18 cellular contexts compared by ENCODE assay signal in the genomic region with DNA sequence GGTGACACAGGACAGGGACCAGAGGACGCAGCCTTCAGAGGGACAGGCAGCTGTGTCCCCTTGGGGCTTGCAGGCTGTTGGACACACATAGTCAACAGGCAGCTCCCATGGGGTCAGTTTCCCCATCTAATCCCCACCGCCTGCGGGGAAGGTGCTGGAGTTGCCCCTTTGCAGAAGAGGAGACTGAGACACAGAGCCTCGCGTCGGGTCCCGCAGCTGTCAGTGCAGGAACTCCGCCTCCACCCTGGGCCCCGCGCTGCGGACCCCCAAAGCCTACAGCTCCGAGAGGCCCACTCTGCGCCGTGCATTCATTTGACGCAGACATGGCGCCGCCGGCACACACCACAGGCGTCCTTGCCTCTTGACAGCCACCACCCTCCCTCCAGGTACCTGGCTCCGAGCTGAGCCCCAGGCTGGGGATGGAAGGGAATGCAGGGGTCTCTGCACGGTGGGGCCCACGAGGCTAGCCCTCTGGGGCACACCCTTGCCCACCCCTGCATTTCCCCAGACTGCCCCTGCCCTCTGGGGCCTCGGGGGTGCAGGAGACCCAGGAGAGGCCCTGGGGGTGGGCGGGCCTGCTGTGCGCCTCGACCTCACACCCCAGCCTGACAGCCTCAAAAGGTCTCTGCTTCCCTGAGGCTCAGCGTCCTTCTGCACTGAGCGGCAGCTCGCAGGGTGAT.
"Had no signal": no experiment of that assay in that cellular context is flagged by ENCODE, and none has a peak within 500 bp of the region (broad histone marks: within the 10 kb centered on the region; RNA-seq: fewer than 3 reads in every experiment).

No MANE protein-coding gene starts in this region.

- DNase-seq: cortex of kidney; effector memory CD8-positive, alpha-beta T cell; erythroblast; esophagus squamous epithelium; foreskin melanocyte; natural killer cell; sigmoid colon; stimulated activated CD4-positive, alpha-beta T cell treated with anti-CD3 and anti-CD28 coated beads, Interleukin-15, amount 100 ng/mL, for 24 hours; stimulated activated CD4-positive, alpha-beta T cell treated with anti-CD3 and anti-CD28 coated beads, Interleukin-2, amount 100 ng/mL, for 48 hours; stimulated activated naive B cell treated with anti-CD40 and anti-IgM and Interleukin-4, amounts not matched to agents 10 μg/mL and 1 μg/mL and 100 μg/mL, for 72 hours; stomach; tibial artery had no signal

- FAIRE-seq: endometrium, keratinocyte had no signal

- H3K36me3 ChIP-seq: esophagus squamous epithelium, left lung, prostate gland, right atrium auricular region, sigmoid colon, stomach, tibial artery had no signal

- H3K27ac ChIP-seq: esophagus squamous epithelium, left lung, prostate gland, right atrium auricular region, sigmoid colon, stomach, tibial artery had no signal

- H3K27me3 ChIP-seq: right atrium auricular region had no signal

- ATAC-seq: effector memory CD8-positive, alpha-beta T cell; left lung; natural killer cell; stimulated activated naive B cell treated with anti-CD40 and anti-IgM and Interleukin-4, amounts not matched to agents 10 μg/mL and 1 μg/mL and 100 μg/mL, for 72 hours had no signal

- H3K9me3 ChIP-seq: esophagus squamous epithelium, left lung, prostate gland, right atrium auricular region, sigmoid colon had no signal

- H3K4me3 ChIP-seq: esophagus squamous epithelium, left lung, lung, prostate gland, right atrium auricular region, sigmoid colon, stomach, tibial artery had no signal

- H3K4me1 ChIP-seq: esophagus squamous epithelium, left lung, prostate gland, right atrium auricular region, sigmoid colon, stomach had no signal
